In the genomic region with DNA sequence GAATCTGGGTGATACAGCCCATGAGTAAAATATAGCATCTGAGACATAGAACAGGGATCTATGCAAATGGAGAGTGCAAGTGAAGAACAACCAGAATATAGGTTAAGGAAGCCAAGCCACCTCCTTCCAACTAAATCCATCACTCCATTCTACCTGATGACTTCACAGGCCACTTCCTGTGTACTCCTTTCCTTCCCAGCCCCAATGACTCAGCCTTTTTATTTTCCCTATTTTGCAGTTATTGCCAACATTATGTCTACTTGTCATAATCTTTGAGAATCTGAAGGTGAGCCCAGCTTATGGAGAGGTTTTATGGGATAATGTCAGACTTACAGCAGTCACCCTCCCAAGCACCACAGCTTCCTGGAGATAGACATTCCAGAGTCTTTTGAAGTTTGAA, we compare ENCODE assay signal across 24 cellular contexts. TPM values are rescaled to one million over a fixed set of nuclear protein-coding genes. Genes with fewer than 3 reads are reported as not detected.
"Had no signal": no experiment of that assay in that cellular context is flagged by ENCODE, and none has a peak within 500 bp of the region (broad histone marks: within the 10 kb centered on the region; RNA-seq: fewer than 3 reads in every experiment).

No MANE protein-coding gene starts in this region.

- H3K4me3 ChIP-seq: adrenal gland, gastroesophageal sphincter, heart right ventricle, left lung, tibial artery, uterus had no signal

- FAIRE-seq: colon, TTC549 had no signal

- H3K9me3 ChIP-seq: adrenal gland, gastroesophageal sphincter, heart right ventricle, left lung, neutrophil, tibial artery, uterus had no signal

- H3K36me3 ChIP-seq: adrenal gland, gastroesophageal sphincter, heart right ventricle, left lung, neutrophil, tibial artery, uterus had no signal

- ATAC-seq: activated CD8-positive, alpha-beta T cell treated with anti-CD3 and anti-CD28 coated beads, Interleukin-2, amount 10 ng/mL, durations not matched to agents 7 days and 5 days; gastroesophageal sphincter; heart right ventricle; left lung; natural killer cell; stimulated activated naive B cell treated with anti-CD40 and anti-IgM and Interleukin-4, amounts not matched to agents 10 μg/mL and 1 μg/mL and 100 μg/mL, for 72 hours had no signal

- DNase-seq: activated B cell treated with CpG ODN at 0.5 μM for 24 hours; activated CD4-positive, alpha-beta T cell treated with anti-CD3 and anti-CD28 coated beads, Interleukin-2, amount 10 ng/mL, durations not matched to agents 24 days and 14 days; activated CD8-positive, alpha-beta memory T cell treated with anti-CD3 and anti-CD28 coated beads, Interleukin-2, amount 50 U/mL, for 4 hours; activated CD8-positive, alpha-beta T cell treated with anti-CD3 and anti-CD28 coated beads, Interleukin-2, amount 10 ng/mL, durations not matched to agents 7 days and 5 days; activated effector memory CD4-positive, alpha-beta T cell treated with anti-CD3 and anti-CD28 coated beads, Interleukin-2, amount 50 U/mL, for 16 hours; activated T-cell treated with anti-CD3 and anti-CD28 coated beads, Interleukin-2, amount 50 U/mL, for 48 hours; adrenal gland; heart right ventricle; islet precursor cell; left lung; natural killer cell; retina; stimulated activated CD4-positive, alpha-beta T cell treated with anti-CD3 and anti-CD28 coated beads, Interleukin-2, amount 100 ng/mL, for 48 hours; stimulated activated naive B cell treated with anti-CD40 and anti-IgM and Interleukin-4, amounts not matched to agents 10 μg/mL and 1 μg/mL and 100 μg/mL, for 72 hours; T-helper 2 cell; tibial artery; uterus had no signal

- H3K27ac ChIP-seq: adrenal gland, gastroesophageal sphincter, heart right ventricle, left lung, neutrophil, tibial artery, uterus had no signal

- H3K27me3 ChIP-seq: adrenal gland, gastroesophageal sphincter, left lung, uterus had no signal

- H3K4me1 ChIP-seq: adrenal gland, gastroesophageal sphincter, heart right ventricle, left lung, tibial artery, uterus had no signal

RNA-seq across cellular contexts. Expression of a gene that starts 1.4 kb away (rescaled TPM):
- total RNA-seq: activated B cell treated with CpG ODN at 0.5 μM for 24 hours; activated CD4-positive, alpha-beta T cell treated with anti-CD3 and anti-CD28 coated beads, Interleukin-2, amount 10 ng/mL, durations not matched to agents 24 days and 14 days; activated CD8-positive, alpha-beta T cell treated with anti-CD3 and anti-CD28 coated beads, Interleukin-2, amount 10 ng/mL, durations not matched to agents 7 days and 5 days; adrenal gland; cardiac septum; gastroesophageal sphincter; heart right ventricle; left lung; natural killer cell; skeletal muscle tissue; subcutaneous adipose tissue; uterus had no signal
- polyA plus RNA-seq: adrenal gland, heart right ventricle had no signal

RNA-seq across cellular contexts. Expression of a gene that starts 38.0 kb away (rescaled TPM):
- total RNA-seq: activated B cell treated with CpG ODN at 0.5 μM for 24 hours; activated CD4-positive, alpha-beta T cell treated with anti-CD3 and anti-CD28 coated beads, Interleukin-2, amount 10 ng/mL, durations not matched to agents 24 days and 14 days; activated CD8-positive, alpha-beta T cell treated with anti-CD3 and anti-CD28 coated beads, Interleukin-2, amount 10 ng/mL, durations not matched to agents 7 days and 5 days; adrenal gland; cardiac septum; gastroesophageal sphincter; heart right ventricle; left lung; natural killer cell; skeletal muscle tissue; subcutaneous adipose tissue; uterus had no signal
- polyA plus RNA-seq: adrenal gland, heart right ventricle had no signal

RNA-seq across cellular contexts. Expression of a gene that starts 50.3 kb away (rescaled TPM):
- total RNA-seq: activated B cell treated with CpG ODN at 0.5 μM for 24 hours; activated CD4-positive, alpha-beta T cell treated with anti-CD3 and anti-CD28 coated beads, Interleukin-2, amount 10 ng/mL, durations not matched to agents 24 days and 14 days; activated CD8-positive, alpha-beta T cell treated with anti-CD3 and anti-CD28 coated beads, Interleukin-2, amount 10 ng/mL, durations not matched to agents 7 days and 5 days; adrenal gland; cardiac septum; gastroesophageal sphincter; heart right ventricle; left lung; natural killer cell; skeletal muscle tissue; subcutaneous adipose tissue; uterus had no signal
- polyA plus RNA-seq: adrenal gland, heart right ventricle had no signal
